ENCODE assay signal across 8 cellular contexts in genomic region chr19:44903602-44904425, GRCh38. TPM values are rescaled to one million over a fixed set of nuclear protein-coding genes. Genes with fewer than 3 reads are reported as not detected.
A peak's percentile ranks its signal among the peaks of the same experiment; 100 is the strongest.
DNase-seq lines count a peak whose midpoint lies in the region; ATAC-seq and TF ChIP-seq lines count a peak whose summit lies in the region.

No MANE protein-coding gene starts in this region.

- no peak overlapping the region for H3K4me3 Mint-ChIP-seq in activated T-cell treated with anti-CD3 and anti-CD28 coated beads, Interleukin-2, amount 50 U/mL, for 72 hours

- H3K36me3 Mint-ChIP-seq in activated T-cell treated with anti-CD3 and anti-CD28 coated beads, Interleukin-2, amount 50 U/mL, for 72 hours (ENCODE audit: insufficient read depth in 2 of 2), result peaks cover 3 to 13% of the 10 kb centered on the region in 2 donors

- no peak overlapping the region for H3K9ac ChIP-seq in neural cell (ENCODE audit: low read length)

- peaks cover 6% of the 10 kb centered on the region; the same call in 1 of the 2 replicates for H3K4me1 ChIP-seq in HEK293 (ENCODE audit: control insufficient read depth, insufficient read depth, low read length)

- peaks cover 8% of the 10 kb centered on the region for H3K27me3 ChIP-seq in neural cell (ENCODE audit: insufficient read depth, low read depth, low read length)

- no peaks in the 10 kb centered on the region for H3F3A ChIP-seq in neural cell (ENCODE audit: insufficient read depth, low read length, poor library complexity, severe bottlenecking)

- H3K27ac Mint-ChIP-seq in activated T-cell treated with anti-CD3 and anti-CD28 coated beads, Interleukin-2, amount 50 U/mL, for 72 hours, result no peak overlapping the region

- H2AFZ ChIP-seq in neural cell (ENCODE audit: low read depth, low read length), result no peak overlapping the region

- H4K20me1 ChIP-seq in neural cell (ENCODE audit: insufficient read depth), result no peaks in the 10 kb centered on the region

- no peaks in the 10 kb centered on the region for H3K9me2 ChIP-seq in neural cell (ENCODE audit: insufficient read depth, low read length)

- H3K9me3 Mint-ChIP-seq in activated T-cell treated with anti-CD3 and anti-CD28 coated beads, Interleukin-2, amount 50 U/mL, for 72 hours, result no peaks in the 10 kb centered on the region

- no peaks in the 10 kb centered on the region for H3K79me2 ChIP-seq in neural cell (replicated peaks; ENCODE audit: insufficient read depth, low read length)

- CTCF ChIA-PET in HEK293 (lab: Yijun Ruan, JAX), result interaction anchor here (0.6 to 5.0 kb wide), 33 partner anchors 9 to 707 kb away, joined by 3 to 101 read pairs (median 4); partner anchors contain the start of genes APOC1, APOC2, CLPTM1 and TOMM40

- H3K4me2 ChIP-seq in neural cell (ENCODE audit: low read length), result no peak overlapping the region

- DNase-seq in Ammon's horn (ENCODE audit: low spot score) (peak; percentile 67), OCI-M2 (lab: John Stamatoyannopoulos, UW; ENCODE audit: unreplicated experiment) (peak; percentile 52), fibroblast of mammary gland (ENCODE audit: low read depth) (peak; percentile 62), superior temporal gyrus (ENCODE audit: extremely low spot score) (peak; percentile 75)
- peak; percentile 70 to 84 for DNase-seq in activated T-cell treated with anti-CD3 and anti-CD28 coated beads, Interleukin-2, amount 50 U/mL, for 72 hours

- TF ChIP-seq RAD21 in neural cell (conservative IDR thresholded peaks at IDR 0.05), result peak; percentile 84

- H3K4me1 Mint-ChIP-seq in activated T-cell treated with anti-CD3 and anti-CD28 coated beads, Interleukin-2, amount 50 U/mL, for 72 hours (ENCODE audit: low read depth), result peaks cover 13% of the 10 kb centered on the region

- H3K9me3 ChIP-seq in HEK293 (ENCODE audit: control insufficient read depth, insufficient read depth, low read depth, low read length) (no peaks in the 10 kb centered on the region), neural cell (ENCODE audit: low read length) (no peaks in the 10 kb centered on the region)

- no peak for TF ChIP-seq EP300 in neural cell (conservative IDR thresholded peaks at IDR 0.05; ENCODE audit: poor library complexity, severe bottlenecking)

- ATAC-seq in activated T-cell treated with anti-CD3 and anti-CD28 coated beads, Interleukin-2, amount 50 U/mL, for 72 hours (replicated peaks in 1 of 2), result peak; percentile 47 to 51
- no peak for ATAC-seq in GM18517 (IDR thresholded peaks at IDR 0.05; ENCODE audit: unreplicated experiment)

- H3K4me3 ChIP-seq in HEK293 (ENCODE audit: low read depth, low read length) (no peak overlapping the region), fibroblast of mammary gland (ENCODE audit: control insufficient read depth, low read depth, low read length) (no peak overlapping the region), neural cell (ENCODE audit: low read length) (no peak overlapping the region)

- H3K27me3 Mint-ChIP-seq in activated T-cell treated with anti-CD3 and anti-CD28 coated beads, Interleukin-2, amount 50 U/mL, for 72 hours (ENCODE audit: low read depth), result peaks cover 17% of the 10 kb centered on the region

- no peak overlapping the region for H3K27ac ChIP-seq in HEK293 (ENCODE audit: extremely low read depth, low read depth, low read length)
- H3K27ac ChIP-seq in neural cell (ENCODE audit: low read length), result no peak overlapping the region

- H3K36me3 ChIP-seq in HEK293 (ENCODE audit: control insufficient read depth in 2 of 2, insufficient read depth in 1 of 2, low read length in 2 of 2) (peaks cover 22 to 34% of the 10 kb centered on the region in 2 experiments; a peak in 2 of 3 replicates), neural cell (ENCODE audit: insufficient read depth, low read length) (no peaks in the 10 kb centered on the region)

- POLR2A ChIA-PET in HEK293 (lab: Yijun Ruan, JAX), result interaction anchor here (1.2 kb wide), 1 partner anchor 13 kb away, joined by 4 read pairs; the partner anchor contains the start of gene TOMM40

- TF ChIP-seq CTCF in HEK293 (tag by site-specific recombination; IDR thresholded peaks at IDR 0.05), result peak; percentile 88
- TF ChIP-seq CTCF in fibroblast of mammary gland (conservative IDR thresholded peaks at IDR 0.05; ENCODE audit: control insufficient read depth, insufficient read depth, low read depth, low read length), result peak; percentile 89
- peak; percentile 93 for TF ChIP-seq CTCF in neural cell (IDR thresholded peaks at IDR 0.05; ENCODE audit: poor library complexity, severe bottlenecking)

TF ChIP-seq in HEK293, 187 proteins besides CTCF, POLR2A, EP300 and RAD21:
- no peak for TF ChIP-seq ZSCAN30 (tag by site-specific recombination; IDR thresholded peaks at IDR 0.05)
- TF ChIP-seq ZNF600 (tag by site-specific recombination; IDR thresholded peaks at IDR 0.05), result peak; percentile 20; the same call in 1 of the 2 replicates
- peak; percentile 98 for TF ChIP-seq BCL11B (tag by site-specific recombination; IDR thresholded peaks at IDR 0.05; ENCODE audit: low read depth)
- no peak for TF ChIP-seq ZNF184 (tag by site-specific recombination; IDR thresholded peaks at IDR 0.05)
- TF ChIP-seq ZNF16 (tag by site-specific recombination; IDR thresholded peaks at IDR 0.05; ENCODE audit: low read depth), result no peak
- TF ChIP-seq ZBTB17 (tag by site-specific recombination; IDR thresholded peaks at IDR 0.05), result peak; percentile 55
- no peak for TF ChIP-seq PRDM1 (tag by site-specific recombination; IDR thresholded peaks at IDR 0.05)
- TF ChIP-seq ZNF654 (tag by site-specific recombination; IDR thresholded peaks at IDR 0.05; ENCODE audit: low read depth), result peak; percentile 49
- peak; percentile 96 for TF ChIP-seq BCL11A (tag by site-specific recombination; IDR thresholded peaks at IDR 0.05; ENCODE audit: low read depth)

TF ChIP-seq in neural cell, 6 proteins besides CTCF, POLR2A, EP300 and RAD21:
- TF ChIP-seq POLR2AphosphoS5 (IDR thresholded peaks at IDR 0.05) (no peak), EZH2 (IDR thresholded peaks at IDR 0.05; ENCODE audit: borderline replicate concordance, insufficient read depth, low read length, poor library complexity, severe bottlenecking) (no peak), MXI1 (conservative IDR thresholded peaks at IDR 0.05; ENCODE audit: poor library complexity, severe bottlenecking) (peak; percentile 30), SMC3 (conservative IDR thresholded peaks at IDR 0.05; ENCODE audit: poor library complexity) (peak; percentile 84), TAF1 (IDR thresholded peaks at IDR 0.05; ENCODE audit: low read depth) (no peak)
- TF ChIP-seq, protein P1, sequence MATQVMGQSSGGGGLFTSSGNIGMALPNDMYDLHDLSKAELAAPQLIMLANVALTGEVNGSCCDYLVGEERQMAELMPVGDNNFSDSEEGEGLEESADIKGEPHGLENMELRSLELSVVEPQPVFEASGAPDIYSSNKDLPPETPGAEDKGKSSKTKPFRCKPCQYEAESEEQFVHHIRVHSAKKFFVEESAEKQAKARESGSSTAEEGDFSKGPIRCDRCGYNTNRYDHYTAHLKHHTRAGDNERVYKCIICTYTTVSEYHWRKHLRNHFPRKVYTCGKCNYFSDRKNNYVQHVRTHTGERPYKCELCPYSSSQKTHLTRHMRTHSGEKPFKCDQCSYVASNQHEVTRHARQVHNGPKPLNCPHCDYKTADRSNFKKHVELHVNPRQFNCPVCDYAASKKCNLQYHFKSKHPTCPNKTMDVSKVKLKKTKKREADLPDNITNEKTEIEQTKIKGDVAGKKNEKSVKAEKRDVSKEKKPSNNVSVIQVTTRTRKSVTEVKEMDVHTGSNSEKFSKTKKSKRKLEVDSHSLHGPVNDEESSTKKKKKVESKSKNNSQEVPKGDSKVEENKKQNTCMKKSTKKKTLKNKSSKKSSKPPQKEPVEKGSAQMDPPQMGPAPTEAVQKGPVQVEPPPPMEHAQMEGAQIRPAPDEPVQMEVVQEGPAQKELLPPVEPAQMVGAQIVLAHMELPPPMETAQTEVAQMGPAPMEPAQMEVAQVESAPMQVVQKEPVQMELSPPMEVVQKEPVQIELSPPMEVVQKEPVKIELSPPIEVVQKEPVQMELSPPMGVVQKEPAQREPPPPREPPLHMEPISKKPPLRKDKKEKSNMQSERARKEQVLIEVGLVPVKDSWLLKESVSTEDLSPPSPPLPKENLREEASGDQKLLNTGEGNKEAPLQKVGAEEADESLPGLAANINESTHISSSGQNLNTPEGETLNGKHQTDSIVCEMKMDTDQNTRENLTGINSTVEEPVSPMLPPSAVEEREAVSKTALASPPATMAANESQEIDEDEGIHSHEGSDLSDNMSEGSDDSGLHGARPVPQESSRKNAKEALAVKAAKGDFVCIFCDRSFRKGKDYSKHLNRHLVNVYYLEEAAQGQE (IDR thresholded peaks at IDR 0.05; ENCODE audit: borderline replicate concordance), result no peak

RNA-seq across cellular contexts. Expression of gene APOE, which starts 1.8 kb away (rescaled TPM):
- 1 to 10 TPM; 2.1 TPM for total RNA-seq in activated T-cell treated with anti-CD3 and anti-CD28 coated beads, Interleukin-2, amount 50 U/mL, for 72 hours
- polyA plus RNA-seq in neural cell, result 8.7 and 9.8 TPM in 2 replicates
- 2.5 and 3.2 TPM in 2 replicates for polyA minus RNA-seq in neural cell

RNA-seq across cellular contexts. Expression of gene APOC1, which starts 10.6 kb away (rescaled TPM):
- total RNA-seq in activated T-cell treated with anti-CD3 and anti-CD28 coated beads, Interleukin-2, amount 50 U/mL, for 72 hours, result not detected
- not detected in 2 replicates for polyA plus RNA-seq in neural cell
- not detected in 2 replicates for polyA minus RNA-seq in neural cell

RNA-seq across cellular contexts. Expression of gene TOMM40, which starts 12.8 kb away (rescaled TPM):
- total RNA-seq in activated T-cell treated with anti-CD3 and anti-CD28 coated beads, Interleukin-2, amount 50 U/mL, for 72 hours, result 10 to 100 TPM; 53.0 to 65.1 TPM
- polyA plus RNA-seq in neural cell, result 48.4 and 59.2 TPM in 2 replicates
- 39.7 and 44.6 TPM in 2 replicates for polyA minus RNA-seq in neural cell

RNA-seq across cellular contexts. Expression of gene APOC4, which starts 38.2 kb away (rescaled TPM):
- not detected for total RNA-seq in activated T-cell treated with anti-CD3 and anti-CD28 coated beads, Interleukin-2, amount 50 U/mL, for 72 hours
- not detected in 2 replicates for polyA plus RNA-seq in neural cell
- not detected in 2 replicates for polyA minus RNA-seq in neural cell

RNA-seq across cellular contexts. Expression of gene APOC2, which starts 42.0 kb away (rescaled TPM):
- not detected for total RNA-seq in activated T-cell treated with anti-CD3 and anti-CD28 coated beads, Interleukin-2, amount 50 U/mL, for 72 hours
- not detected in 2 replicates for polyA plus RNA-seq in neural cell
- polyA minus RNA-seq in neural cell, result not detected in 2 replicates
